In the genomic region with DNA sequence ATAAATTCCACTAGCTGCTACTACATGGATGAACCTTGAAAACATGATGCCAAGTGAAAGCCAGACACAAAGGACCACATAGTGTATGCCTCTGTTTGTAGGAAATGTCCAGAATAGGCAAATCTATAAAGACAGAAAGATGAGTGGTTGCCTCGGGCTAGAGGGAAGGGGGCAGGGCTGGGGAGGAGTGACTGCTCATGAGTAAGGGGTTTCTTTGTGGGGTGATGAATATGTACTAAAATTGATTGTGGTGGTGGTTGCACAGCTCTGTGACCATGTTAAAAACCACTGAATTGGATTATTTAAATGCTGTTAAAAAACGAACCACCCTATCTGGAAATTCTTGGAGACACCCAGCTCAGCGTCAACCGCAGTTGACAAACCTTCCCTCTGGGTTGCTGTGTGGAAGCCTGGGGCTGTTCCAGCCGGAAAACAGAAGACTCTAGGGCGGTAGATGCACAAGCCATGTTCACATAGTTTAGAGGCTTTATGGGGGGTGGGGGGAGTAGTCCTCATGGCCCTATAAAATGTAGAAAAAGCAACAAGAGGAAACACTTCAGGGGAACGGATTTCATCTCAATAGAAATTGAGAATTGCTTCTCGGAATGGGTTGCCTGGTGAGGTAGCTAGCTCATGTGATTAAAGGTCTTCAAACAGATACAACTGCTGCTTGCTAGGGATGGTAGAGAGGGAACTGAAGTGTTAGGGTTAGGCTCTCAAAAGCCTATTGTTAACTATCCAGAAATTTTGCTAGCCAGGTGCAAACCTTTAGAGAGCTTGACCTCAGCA, we compare ENCODE assay signal across 2 cellular contexts.
TF ChIP-seq lines count a peak whose summit lies in the region.

No MANE protein-coding gene starts in this region.

TF ChIP-seq in IMR-90, 13 proteins besides CTCF, POLR2A, EP300 and RAD21:
- TF ChIP-seq MAFK (IDR thresholded peaks at IDR 0.05; ENCODE audit: low read depth, low read length) = no peak
- TF ChIP-seq RCOR1 (IDR thresholded peaks at IDR 0.05; ENCODE audit: insufficient replicate concordance, low read length) = no peak
- TF ChIP-seq, protein P1, sequence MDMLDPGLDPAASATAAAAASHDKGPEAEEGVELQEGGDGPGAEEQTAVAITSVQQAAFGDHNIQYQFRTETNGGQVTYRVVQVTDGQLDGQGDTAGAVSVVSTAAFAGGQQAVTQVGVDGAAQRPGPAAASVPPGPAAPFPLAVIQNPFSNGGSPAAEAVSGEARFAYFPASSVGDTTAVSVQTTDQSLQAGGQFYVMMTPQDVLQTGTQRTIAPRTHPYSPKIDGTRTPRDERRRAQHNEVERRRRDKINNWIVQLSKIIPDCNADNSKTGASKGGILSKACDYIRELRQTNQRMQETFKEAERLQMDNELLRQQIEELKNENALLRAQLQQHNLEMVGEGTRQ (IDR thresholded peaks at IDR 0.05; ENCODE audit: low read depth, low read length) = no peak
- TF ChIP-seq, protein P2, sequence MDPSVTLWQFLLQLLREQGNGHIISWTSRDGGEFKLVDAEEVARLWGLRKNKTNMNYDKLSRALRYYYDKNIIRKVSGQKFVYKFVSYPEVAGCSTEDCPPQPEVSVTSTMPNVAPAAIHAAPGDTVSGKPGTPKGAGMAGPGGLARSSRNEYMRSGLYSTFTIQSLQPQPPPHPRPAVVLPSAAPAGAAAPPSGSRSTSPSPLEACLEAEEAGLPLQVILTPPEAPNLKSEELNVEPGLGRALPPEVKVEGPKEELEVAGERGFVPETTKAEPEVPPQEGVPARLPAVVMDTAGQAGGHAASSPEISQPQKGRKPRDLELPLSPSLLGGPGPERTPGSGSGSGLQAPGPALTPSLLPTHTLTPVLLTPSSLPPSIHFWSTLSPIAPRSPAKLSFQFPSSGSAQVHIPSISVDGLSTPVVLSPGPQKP (IDR thresholded peaks at IDR 0.05; ENCODE audit: borderline replicate concordance, low read depth, low read length) = no peak
- no peak for TF ChIP-seq MXI1 (IDR thresholded peaks at IDR 0.05; ENCODE audit: borderline replicate concordance, low read depth, low read length)
- no peak for TF ChIP-seq CEBPB (IDR thresholded peaks at IDR 0.05; ENCODE audit: low read depth, low read length)
- TF ChIP-seq BHLHE40 (IDR thresholded peaks at IDR 0.05; ENCODE audit: low read depth, low read length) = no peak
- TF ChIP-seq FOS (IDR thresholded peaks at IDR 0.05; ENCODE audit: low read depth, low read length) = no peak
- no peak for TF ChIP-seq CHD1 (IDR thresholded peaks at IDR 0.05; ENCODE audit: low read depth, low read length)
- no peak for TF ChIP-seq MAZ (IDR thresholded peaks at IDR 0.05; ENCODE audit: borderline replicate concordance, low read depth, low read length)
- no peak for TF ChIP-seq RFX5 (IDR thresholded peaks at IDR 0.05; ENCODE audit: low read depth, low read length)
- TF ChIP-seq SMC3 (IDR thresholded peaks at IDR 0.05; ENCODE audit: low read depth, low read length) = no peak
- TF ChIP-seq NFE2L2 (IDR thresholded peaks at IDR 0.05; ENCODE audit: low read depth, low read length) = no peak

TF ChIP-seq in SK-N-SH, 30 proteins besides CTCF, POLR2A, EP300 and RAD21:
- TF ChIP-seq TAF1 (IDR thresholded peaks at IDR 0.05; ENCODE audit: borderline replicate concordance, low read depth, low read length) (no peak), GABPA (IDR thresholded peaks at IDR 0.05; ENCODE audit: low read depth) (no peak), POLR2AphosphoS5 (IDR thresholded peaks at IDR 0.05; ENCODE audit: low read depth, low read length) (no peak), TCF12 (IDR thresholded peaks at IDR 0.05) (no peak), RFX5 (IDR thresholded peaks at IDR 0.05; ENCODE audit: low read length) (no peak)
- TF ChIP-seq, protein P3, sequence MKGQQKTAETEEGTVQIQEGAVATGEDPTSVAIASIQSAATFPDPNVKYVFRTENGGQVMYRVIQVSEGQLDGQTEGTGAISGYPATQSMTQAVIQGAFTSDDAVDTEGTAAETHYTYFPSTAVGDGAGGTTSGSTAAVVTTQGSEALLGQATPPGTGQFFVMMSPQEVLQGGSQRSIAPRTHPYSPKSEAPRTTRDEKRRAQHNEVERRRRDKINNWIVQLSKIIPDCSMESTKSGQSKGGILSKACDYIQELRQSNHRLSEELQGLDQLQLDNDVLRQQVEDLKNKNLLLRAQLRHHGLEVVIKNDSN (IDR thresholded peaks at IDR 0.05; ENCODE audit: borderline replicate concordance, low read depth) = no peak
